13 cellular contexts compared by ENCODE assay signal in genomic region chr14:99593971-99594841, GRCh38. TPM values are rescaled to one million over a fixed set of nuclear protein-coding genes. Genes with fewer than 3 reads are reported as not detected.
DNase-seq lines count a peak whose midpoint lies in the region; ATAC-seq and TF ChIP-seq lines count a peak whose summit lies in the region.
"Had no signal": no experiment of that assay in that cellular context is flagged by ENCODE, and none has a peak within 500 bp of the region (broad histone marks: within the 10 kb centered on the region; RNA-seq: fewer than 3 reads in every experiment).

No MANE protein-coding gene starts in this region.

- no peak for TF ChIP-seq EP300 in upper lobe of left lung (IDR thresholded peaks at IDR 0.05)

- no peaks in the 10 kb centered on the region for H3K27me3 ChIP-seq in MM.1S (replicated peaks; ENCODE audit: insufficient read depth, low read length)
- H3K27me3 ChIP-seq in upper lobe of left lung, result no peaks in the 10 kb centered on the region
- H3K27me3 ChIP-seq: breast epithelium, testis had no signal

- CTCF ChIA-PET in activated naive CD4-positive, alpha-beta T cell treated with anti-CD3 and anti-CD28 coated beads, Interleukin-2, amount 10 ng/mL, durations not matched to agents 7 days and 5 days (lab: Charles Lee), result interaction anchor here (0.8 to 1.3 kb wide), 2 partner anchors 12 to 15 kb away, joined by 3 to 5 read pairs; no protein-coding TSS in a partner anchor

- H3K4me1 ChIP-seq in MM.1S (ENCODE audit: low read length), result no peaks in the 10 kb centered on the region
- peaks cover 74 to 92% (median 79%) of the 10 kb centered on the region in 4 donors for H3K4me1 ChIP-seq in upper lobe of left lung

- no peak for TF ChIP-seq POLR2A in upper lobe of left lung (IDR thresholded peaks at IDR 0.05)

- H3K9ac ChIP-seq in MM.1S (ENCODE audit: low read length), result peak overlapping the region; percentile 60

- H3K4me3 ChIP-seq in MM.1S (ENCODE audit: low read length) (peak overlapping the region; percentile 51), upper lobe of left lung (no peak overlapping the region)
- H3K4me3 ChIP-seq: breast epithelium, testis had no signal

- DNase-seq in activated naive CD4-positive, alpha-beta T cell treated with anti-CD3 and anti-CD28 coated beads, Interleukin-2, amount 10 ng/mL, durations not matched to agents 7 days and 5 days, result no peak
- DNase-seq in activated naive CD4-positive, alpha-beta T cell (lab: John Stamatoyannopoulos, UW), result no peak
- DNase-seq in MM.1S (no peak), cerebellum (ENCODE audit: low spot score) (peak; percentile 51), upper lobe of left lung (peak in 1 of 2 donors; percentile 21)
- DNase-seq in stimulated activated naive CD8-positive, alpha-beta T cell treated with anti-CD3 and anti-CD28 coated beads, Interleukin-15, Interleukin-2, amounts not matched to agents 100 U/mL and 50 U/mL, for 24 hours, result no peak
- no peak for DNase-seq in stimulated activated naive CD8-positive, alpha-beta T cell treated with anti-CD3 and anti-CD28 coated beads, Interleukin-15, amount 100 ng/mL, for 72 hours
- DNase-seq: foreskin fibroblast, NCI-H2171, nephron progenitor cell, testis had no signal

- H3K9me2 ChIP-seq in MM.1S (replicated peaks; ENCODE audit: insufficient read depth, low read length), result no peaks in the 10 kb centered on the region

- peak overlapping the region; percentile 81 for H3K4me2 ChIP-seq in MM.1S (ENCODE audit: low read depth, low read length)

- no peaks in the 10 kb centered on the region for H3K9me3 Mint-ChIP-seq in activated naive CD4-positive, alpha-beta T cell treated with anti-CD3 and anti-CD28 coated beads, Interleukin-2, amount 10 ng/mL, durations not matched to agents 7 days and 5 days
- no peaks in the 10 kb centered on the region for H3K9me3 Mint-ChIP-seq in stimulated activated naive CD8-positive, alpha-beta T cell treated with anti-CD3 and anti-CD28 coated beads, Interleukin-15, amount 100 ng/mL, for 72 hours
- H3K9me3 Mint-ChIP-seq: nephron progenitor cell had no signal

- no peak for TF ChIP-seq CTCF in MM.1S (IDR thresholded peaks at IDR 0.05; ENCODE audit: low read length)
- TF ChIP-seq CTCF in upper lobe of left lung (IDR thresholded peaks at IDR 0.05), result no peak

- no peaks in the 10 kb centered on the region for H4K20me1 ChIP-seq in MM.1S (ENCODE audit: insufficient read depth, low read length)

- peak overlapping the region; percentile 58 for H3K4me3 Mint-ChIP-seq in activated naive CD4-positive, alpha-beta T cell treated with anti-CD3 and anti-CD28 coated beads, Interleukin-2, amount 10 ng/mL, durations not matched to agents 7 days and 5 days
- H3K4me3 Mint-ChIP-seq in stimulated activated naive CD8-positive, alpha-beta T cell treated with anti-CD3 and anti-CD28 coated beads, Interleukin-15, amount 100 ng/mL, for 72 hours, result peak overlapping the region in 1 of 2 donors; percentile 52
- H3K4me3 Mint-ChIP-seq: nephron progenitor cell had no signal

- no peaks in the 10 kb centered on the region for H3K9me3 ChIP-seq in MM.1S (replicated peaks; ENCODE audit: insufficient read depth, low read length)
- no peaks in the 10 kb centered on the region for H3K9me3 ChIP-seq in upper lobe of left lung
- H3K9me3 ChIP-seq: breast epithelium, testis had no signal

- H3K27ac ChIP-seq in MM.1S (ENCODE audit: low read length) (peak overlapping the region; percentile 69), upper lobe of left lung (peak overlapping the region; percentile 81 to 88 (median 84))
- H3K27ac ChIP-seq: testis had no signal

- ATAC-seq in upper lobe of left lung (ENCODE audit: low FRiP score in 2 of 2), result no peak
- ATAC-seq in GM19351 (IDR thresholded peaks at IDR 0.05; ENCODE audit: unreplicated experiment), result no peak
- no peak for ATAC-seq in stimulated activated naive CD8-positive, alpha-beta T cell treated with anti-CD3 and anti-CD28 coated beads, Interleukin-15, Interleukin-2, amounts not matched to agents 100 U/mL and 50 U/mL, for 24 hours
- ATAC-seq in stimulated activated naive CD8-positive, alpha-beta T cell treated with anti-CD3 and anti-CD28 coated beads, Interleukin-15, amount 100 ng/mL, for 72 hours, result no peak

- WGBS in upper lobe of left lung, 2 donors, result 67% methylated on average over 7 to 9 of the region's 9 CpGs

- H2AFZ ChIP-seq in MM.1S (ENCODE audit: low read length), result peak overlapping the region; percentile 31; the same call in 1 of the 2 replicates

- H3K4me1 Mint-ChIP-seq in activated naive CD4-positive, alpha-beta T cell treated with anti-CD3 and anti-CD28 coated beads, Interleukin-2, amount 10 ng/mL, durations not matched to agents 7 days and 5 days, result peaks cover 24% of the 10 kb centered on the region
- H3K4me1 Mint-ChIP-seq in stimulated activated naive CD8-positive, alpha-beta T cell treated with anti-CD3 and anti-CD28 coated beads, Interleukin-15, amount 100 ng/mL, for 72 hours, result peaks cover 50% of the 10 kb centered on the region

- peaks cover 4% of the 10 kb centered on the region for H3K27me3 Mint-ChIP-seq in activated naive CD4-positive, alpha-beta T cell treated with anti-CD3 and anti-CD28 coated beads, Interleukin-2, amount 10 ng/mL, durations not matched to agents 7 days and 5 days
- no peaks in the 10 kb centered on the region for H3K27me3 Mint-ChIP-seq in stimulated activated naive CD8-positive, alpha-beta T cell treated with anti-CD3 and anti-CD28 coated beads, Interleukin-15, amount 100 ng/mL, for 72 hours

- peaks cover 9% of the 10 kb centered on the region for H3K79me2 ChIP-seq in MM.1S (ENCODE audit: low read length)

- no peaks in the 10 kb centered on the region for H3F3A ChIP-seq in MM.1S (ENCODE audit: insufficient read depth, low read length)

- H3K36me3 ChIP-seq in MM.1S (replicated peaks; ENCODE audit: insufficient read depth, low read length) (no peaks in the 10 kb centered on the region), upper lobe of left lung (no peaks in the 10 kb centered on the region)
- H3K36me3 ChIP-seq: breast epithelium had no signal

- H3K36me3 Mint-ChIP-seq in activated naive CD4-positive, alpha-beta T cell treated with anti-CD3 and anti-CD28 coated beads, Interleukin-2, amount 10 ng/mL, durations not matched to agents 7 days and 5 days, result no peaks in the 10 kb centered on the region

- peak overlapping the region; percentile 84 for H3K27ac Mint-ChIP-seq in activated naive CD4-positive, alpha-beta T cell treated with anti-CD3 and anti-CD28 coated beads, Interleukin-2, amount 10 ng/mL, durations not matched to agents 7 days and 5 days
- H3K27ac Mint-ChIP-seq in stimulated activated naive CD8-positive, alpha-beta T cell treated with anti-CD3 and anti-CD28 coated beads, Interleukin-15, amount 100 ng/mL, for 72 hours, result peak overlapping the region in 1 of 2 donors; percentile 95
- H3K27ac Mint-ChIP-seq: nephron progenitor cell had no signal

RNA-seq across cellular contexts. Expression of gene CCDC85C, which starts 9.8 kb away (rescaled TPM):
- total RNA-seq in cerebellum (11.3 TPM), upper lobe of left lung (10 to 100 TPM in 5 of 6 donors, 1 to 10 TPM in 1; 5.2 to 31.0 (median 20.4) TPM)

RNA-seq across cellular contexts. Expression of gene HHIPL1, which starts 50.7 kb away (rescaled TPM):
- total RNA-seq in cerebellum (4.3 TPM), upper lobe of left lung (1 to 10 TPM in 4 of 6 donors, under 1 TPM in 2; 0.61 to 2.2 (median 1.3) TPM)
